2 cellular contexts compared by ENCODE assay signal in the genomic region with DNA sequence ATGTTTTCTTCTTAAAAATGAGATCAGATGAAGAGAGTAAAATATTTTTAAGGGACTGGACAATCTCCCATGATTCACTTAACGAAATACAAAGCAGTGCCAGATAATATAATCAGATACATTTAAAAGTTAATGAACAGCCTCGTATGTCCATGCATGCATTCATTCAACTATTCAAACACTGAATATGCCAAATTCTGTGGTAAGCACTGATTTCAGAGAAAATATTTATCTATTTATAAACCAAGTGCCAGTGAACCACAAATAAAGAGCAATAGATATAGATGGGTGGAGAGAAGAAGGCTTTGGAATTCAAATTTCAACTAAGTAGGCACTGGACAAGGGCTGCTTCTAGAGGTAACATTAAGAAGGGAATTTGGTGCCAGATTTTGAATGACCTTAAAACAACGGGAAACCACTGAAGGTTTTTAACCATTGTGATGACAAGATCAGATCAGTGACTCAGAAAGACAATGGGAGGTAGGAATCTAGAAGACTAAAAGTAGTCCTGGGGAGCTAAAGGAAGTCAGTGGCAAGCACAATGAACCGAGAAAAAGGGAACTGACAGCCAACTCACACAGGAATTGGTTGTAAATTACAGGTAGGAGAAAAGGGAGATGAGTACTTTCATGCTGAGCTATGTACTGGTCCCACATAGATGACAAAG.
TF ChIP-seq lines count a peak whose summit lies in the region.

No MANE protein-coding gene starts in this region.

TF ChIP-seq in HepG2, 621 proteins besides CTCF, POLR2A, EP300 and RAD21:
- no peak for TF ChIP-seq NCOA2 (CRISPR knock-in tag; IDR thresholded peaks at IDR 0.05)
- TF ChIP-seq ZNF260 (CRISPR knock-in tag; IDR thresholded peaks at IDR 0.05; ENCODE audit: borderline replicate concordance, low read depth), result no peak
- no peak for TF ChIP-seq HES4 (CRISPR knock-in tag; IDR thresholded peaks at IDR 0.05; ENCODE audit: borderline replicate concordance)
- no peak for TF ChIP-seq FIP1L1 (IDR thresholded peaks at IDR 0.05; ENCODE audit: borderline replicate concordance, insufficient read depth, low read depth, low read length)
- no peak for TF ChIP-seq THAP7 (CRISPR knock-in tag; IDR thresholded peaks at IDR 0.05)
- TF ChIP-seq CCAR2 (optimal IDR thresholded peaks at IDR 0.05; ENCODE audit: low read depth, low read length), result no peak
- TF ChIP-seq MTA3 (CRISPR knock-in tag; IDR thresholded peaks at IDR 0.05), result no peak
- no peak for TF ChIP-seq ELF1 (CRISPR knock-in tag; IDR thresholded peaks at IDR 0.05)
- no peak for TF ChIP-seq ZNF235 (CRISPR knock-in tag; IDR thresholded peaks at IDR 0.05; ENCODE audit: borderline replicate concordance)
- no peak for TF ChIP-seq TCF7 (IDR thresholded peaks at IDR 0.05; ENCODE audit: low read depth)
- no peak for TF ChIP-seq DNMT3B (CRISPR knock-in tag; conservative IDR thresholded peaks at IDR 0.05)
- no peak for TF ChIP-seq HBP1 (CRISPR knock-in tag; IDR thresholded peaks at IDR 0.05; ENCODE audit: low read depth)
- no peak for TF ChIP-seq ZNF343 (CRISPR knock-in tag; IDR thresholded peaks at IDR 0.05)
- TF ChIP-seq ZNF710 (CRISPR knock-in tag; IDR thresholded peaks at IDR 0.05; ENCODE audit: borderline replicate concordance), result no peak
- no peak for TF ChIP-seq IKZF1 (IDR thresholded peaks at IDR 0.05)
- no peak for TF ChIP-seq ADNP (CRISPR knock-in tag; IDR thresholded peaks at IDR 0.05)
- no peak for TF ChIP-seq SP2 (CRISPR knock-in tag; IDR thresholded peaks at IDR 0.05)
TF ChIP-seq in HepG2: peak in this region for 0.

TF ChIP-seq in endothelial cell of umbilical vein, 7 proteins besides CTCF, POLR2A, EP300 and RAD21:
- no peak for TF ChIP-seq EZH2 (IDR thresholded peaks at IDR 0.05; ENCODE audit: borderline replicate concordance, low read depth, low read length, severe bottlenecking)
- peak; percentile 19 for TF ChIP-seq GATA2 (IDR thresholded peaks at IDR 0.05; ENCODE audit: insufficient read depth, insufficient read length, low read depth, low read length)
- no peak for TF ChIP-seq POLR2AphosphoS5 (IDR thresholded peaks at IDR 0.05; ENCODE audit: insufficient read depth, low read depth, low read length)
- TF ChIP-seq FOS (IDR thresholded peaks at IDR 0.05; ENCODE audit: borderline replicate concordance, insufficient read depth, low read length), result peak; percentile 25
- no peak for TF ChIP-seq MAX (IDR thresholded peaks at IDR 0.05; ENCODE audit: insufficient read depth, insufficient read length)
- TF ChIP-seq JUN (IDR thresholded peaks at IDR 0.05; ENCODE audit: borderline replicate concordance, insufficient read depth, insufficient read length, low read depth), result peak; percentile 26
- no peak for TF ChIP-seq MYC (IDR thresholded peaks at IDR 0.05; ENCODE audit: low read depth, low read length)
